ENCODE assay signal across 10 cellular contexts in genomic region chr6:152270301-152270925, GRCh38.
DNase-seq lines count a peak whose midpoint lies in the region; ATAC-seq lines count a peak whose summit lies in the region.
"Had no signal": no experiment of that assay in that cellular context is flagged by ENCODE, and none has a peak within 500 bp of the region (broad histone marks: within the 10 kb centered on the region; RNA-seq: fewer than 3 reads in every experiment).

No MANE protein-coding gene starts in this region.

- no peaks in the 10 kb centered on the region for H3K9me3 ChIP-seq in skeletal muscle satellite cell (replicated peaks; ENCODE audit: low read length)

- peaks cover 87% of the 10 kb centered on the region for H3K4me1 ChIP-seq in skeletal muscle satellite cell (ENCODE audit: control insufficient read depth, insufficient read depth, low read length)

- H3K27me3 ChIP-seq in skeletal muscle satellite cell (ENCODE audit: control insufficient read depth, insufficient read depth, low read length): no peaks in the 10 kb centered on the region

- H3K9ac ChIP-seq in skeletal muscle satellite cell (ENCODE audit: low read depth, low read length): no peak overlapping the region

- H3K36me3 ChIP-seq in skeletal muscle satellite cell (ENCODE audit: insufficient read depth, low read length): peaks cover 13% of the 10 kb centered on the region

- no peak for ATAC-seq in GM21423 (IDR thresholded peaks at IDR 0.05; ENCODE audit: unreplicated experiment)
- ATAC-seq: Panc1 had no signal

- peak overlapping the region; percentile 7 for H3K4me3 ChIP-seq in skeletal muscle satellite cell (ENCODE audit: low read length)

- peak overlapping the region; percentile 2 for H3K4me2 ChIP-seq in skeletal muscle satellite cell (ENCODE audit: low read length)

- DNase-seq in GM03348 (ENCODE audit: low spot score): peak; percentile 52
- peak; percentile 20 for DNase-seq in RKO (ENCODE audit: low spot score)
- DNase-seq in fibroblast of peridontal ligament (ENCODE audit: extremely low read depth): peak; percentile 45
- no peak for DNase-seq in NCI-H69 (lab: John Stamatoyannopoulos, UW)
- no peak for DNase-seq in occipital lobe (lab: John Stamatoyannopoulos, UW)
- no peak for DNase-seq in activated naive CD4-positive, alpha-beta T cell (lab: John Stamatoyannopoulos, UW)
- DNase-seq: NCI-H1930 had no signal

Comparison
In these comparisons a context has a peak if more than half of its experiments do, and no peak if none do; other contexts are left out.
1. DNase-seq: peak in GM03348 (single experiment), RKO (single experiment) and fibroblast of peridontal ligament (single experiment); none in NCI-H69 (single experiment), occipital lobe (single experiment) and activated naive CD4-positive, alpha-beta T cell (0 of 4).